Comparison of ENCODE assay signal across 1 cellular context in the genomic region with DNA sequence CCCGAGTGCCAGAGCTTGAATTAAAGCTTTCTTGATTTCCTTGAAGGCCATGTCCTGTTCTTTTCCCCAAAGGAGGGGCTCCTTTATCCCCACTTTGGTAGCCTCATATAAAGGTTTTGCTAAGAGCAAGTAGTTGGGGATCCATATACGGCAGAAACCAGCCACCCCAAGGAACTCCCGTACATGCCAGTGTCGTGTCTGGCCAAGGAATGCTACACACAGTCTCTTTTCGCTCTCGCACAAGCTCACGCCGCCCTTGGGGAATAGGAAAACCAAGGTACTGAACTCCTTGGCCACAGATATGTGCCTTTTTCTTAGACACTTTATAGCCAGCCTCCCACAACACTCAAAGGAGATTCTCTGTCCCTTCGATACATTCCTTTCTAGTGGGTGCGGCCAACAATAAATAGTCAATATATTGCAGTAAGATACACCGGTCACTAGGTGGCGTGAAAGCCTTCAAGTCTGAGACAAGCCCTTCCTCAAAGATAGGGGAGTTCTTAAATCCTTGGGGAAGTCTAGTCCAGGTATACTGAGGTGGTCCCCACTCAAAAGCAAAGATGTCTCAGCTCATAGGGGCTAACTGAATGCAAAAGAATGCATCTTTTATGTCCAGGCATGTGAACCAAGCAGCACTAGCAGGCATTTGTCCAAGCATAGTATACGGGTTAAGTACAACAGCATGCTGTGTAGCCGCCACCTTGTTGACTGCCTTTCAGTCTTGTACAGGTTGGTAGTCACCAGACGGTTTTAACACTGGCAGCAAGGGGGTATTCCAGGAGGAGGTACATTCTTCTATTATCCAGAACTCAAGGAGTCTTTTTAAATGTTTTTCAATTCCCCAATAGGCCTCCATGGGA.
TF ChIP-seq lines count a peak whose summit lies in the region.

No MANE protein-coding gene starts in this region.

TF ChIP-seq in H1, 55 proteins besides CTCF, POLR2A, EP300 and RAD21:
- no peak for TF ChIP-seq RFX5 (IDR thresholded peaks at IDR 0.05; ENCODE audit: borderline replicate concordance, low read depth, low read length)
- TF ChIP-seq TBP (IDR thresholded peaks at IDR 0.05; ENCODE audit: low read depth, low read length): no peak
- no peak for TF ChIP-seq CBX5 (IDR thresholded peaks at IDR 0.05; ENCODE audit: low read depth, low read length)
- TF ChIP-seq GTF2F1 (IDR thresholded peaks at IDR 0.05; ENCODE audit: borderline replicate concordance, low read depth, low read length): no peak
- TF ChIP-seq KDM4A (IDR thresholded peaks at IDR 0.05; ENCODE audit: low read depth, low read length, severe bottlenecking): no peak
- TF ChIP-seq NRF1 (IDR thresholded peaks at IDR 0.05; ENCODE audit: low read depth, low read length): no peak
- TF ChIP-seq POU5F1 (IDR thresholded peaks at IDR 0.05; ENCODE audit: low read depth, low read length): no peak
- TF ChIP-seq GABPA (IDR thresholded peaks at IDR 0.05; ENCODE audit: borderline replicate concordance, insufficient read depth, low read length): no peak
- TF ChIP-seq JUND (IDR thresholded peaks at IDR 0.05; ENCODE audit: low read length): no peak
- TF ChIP-seq, protein P1, sequence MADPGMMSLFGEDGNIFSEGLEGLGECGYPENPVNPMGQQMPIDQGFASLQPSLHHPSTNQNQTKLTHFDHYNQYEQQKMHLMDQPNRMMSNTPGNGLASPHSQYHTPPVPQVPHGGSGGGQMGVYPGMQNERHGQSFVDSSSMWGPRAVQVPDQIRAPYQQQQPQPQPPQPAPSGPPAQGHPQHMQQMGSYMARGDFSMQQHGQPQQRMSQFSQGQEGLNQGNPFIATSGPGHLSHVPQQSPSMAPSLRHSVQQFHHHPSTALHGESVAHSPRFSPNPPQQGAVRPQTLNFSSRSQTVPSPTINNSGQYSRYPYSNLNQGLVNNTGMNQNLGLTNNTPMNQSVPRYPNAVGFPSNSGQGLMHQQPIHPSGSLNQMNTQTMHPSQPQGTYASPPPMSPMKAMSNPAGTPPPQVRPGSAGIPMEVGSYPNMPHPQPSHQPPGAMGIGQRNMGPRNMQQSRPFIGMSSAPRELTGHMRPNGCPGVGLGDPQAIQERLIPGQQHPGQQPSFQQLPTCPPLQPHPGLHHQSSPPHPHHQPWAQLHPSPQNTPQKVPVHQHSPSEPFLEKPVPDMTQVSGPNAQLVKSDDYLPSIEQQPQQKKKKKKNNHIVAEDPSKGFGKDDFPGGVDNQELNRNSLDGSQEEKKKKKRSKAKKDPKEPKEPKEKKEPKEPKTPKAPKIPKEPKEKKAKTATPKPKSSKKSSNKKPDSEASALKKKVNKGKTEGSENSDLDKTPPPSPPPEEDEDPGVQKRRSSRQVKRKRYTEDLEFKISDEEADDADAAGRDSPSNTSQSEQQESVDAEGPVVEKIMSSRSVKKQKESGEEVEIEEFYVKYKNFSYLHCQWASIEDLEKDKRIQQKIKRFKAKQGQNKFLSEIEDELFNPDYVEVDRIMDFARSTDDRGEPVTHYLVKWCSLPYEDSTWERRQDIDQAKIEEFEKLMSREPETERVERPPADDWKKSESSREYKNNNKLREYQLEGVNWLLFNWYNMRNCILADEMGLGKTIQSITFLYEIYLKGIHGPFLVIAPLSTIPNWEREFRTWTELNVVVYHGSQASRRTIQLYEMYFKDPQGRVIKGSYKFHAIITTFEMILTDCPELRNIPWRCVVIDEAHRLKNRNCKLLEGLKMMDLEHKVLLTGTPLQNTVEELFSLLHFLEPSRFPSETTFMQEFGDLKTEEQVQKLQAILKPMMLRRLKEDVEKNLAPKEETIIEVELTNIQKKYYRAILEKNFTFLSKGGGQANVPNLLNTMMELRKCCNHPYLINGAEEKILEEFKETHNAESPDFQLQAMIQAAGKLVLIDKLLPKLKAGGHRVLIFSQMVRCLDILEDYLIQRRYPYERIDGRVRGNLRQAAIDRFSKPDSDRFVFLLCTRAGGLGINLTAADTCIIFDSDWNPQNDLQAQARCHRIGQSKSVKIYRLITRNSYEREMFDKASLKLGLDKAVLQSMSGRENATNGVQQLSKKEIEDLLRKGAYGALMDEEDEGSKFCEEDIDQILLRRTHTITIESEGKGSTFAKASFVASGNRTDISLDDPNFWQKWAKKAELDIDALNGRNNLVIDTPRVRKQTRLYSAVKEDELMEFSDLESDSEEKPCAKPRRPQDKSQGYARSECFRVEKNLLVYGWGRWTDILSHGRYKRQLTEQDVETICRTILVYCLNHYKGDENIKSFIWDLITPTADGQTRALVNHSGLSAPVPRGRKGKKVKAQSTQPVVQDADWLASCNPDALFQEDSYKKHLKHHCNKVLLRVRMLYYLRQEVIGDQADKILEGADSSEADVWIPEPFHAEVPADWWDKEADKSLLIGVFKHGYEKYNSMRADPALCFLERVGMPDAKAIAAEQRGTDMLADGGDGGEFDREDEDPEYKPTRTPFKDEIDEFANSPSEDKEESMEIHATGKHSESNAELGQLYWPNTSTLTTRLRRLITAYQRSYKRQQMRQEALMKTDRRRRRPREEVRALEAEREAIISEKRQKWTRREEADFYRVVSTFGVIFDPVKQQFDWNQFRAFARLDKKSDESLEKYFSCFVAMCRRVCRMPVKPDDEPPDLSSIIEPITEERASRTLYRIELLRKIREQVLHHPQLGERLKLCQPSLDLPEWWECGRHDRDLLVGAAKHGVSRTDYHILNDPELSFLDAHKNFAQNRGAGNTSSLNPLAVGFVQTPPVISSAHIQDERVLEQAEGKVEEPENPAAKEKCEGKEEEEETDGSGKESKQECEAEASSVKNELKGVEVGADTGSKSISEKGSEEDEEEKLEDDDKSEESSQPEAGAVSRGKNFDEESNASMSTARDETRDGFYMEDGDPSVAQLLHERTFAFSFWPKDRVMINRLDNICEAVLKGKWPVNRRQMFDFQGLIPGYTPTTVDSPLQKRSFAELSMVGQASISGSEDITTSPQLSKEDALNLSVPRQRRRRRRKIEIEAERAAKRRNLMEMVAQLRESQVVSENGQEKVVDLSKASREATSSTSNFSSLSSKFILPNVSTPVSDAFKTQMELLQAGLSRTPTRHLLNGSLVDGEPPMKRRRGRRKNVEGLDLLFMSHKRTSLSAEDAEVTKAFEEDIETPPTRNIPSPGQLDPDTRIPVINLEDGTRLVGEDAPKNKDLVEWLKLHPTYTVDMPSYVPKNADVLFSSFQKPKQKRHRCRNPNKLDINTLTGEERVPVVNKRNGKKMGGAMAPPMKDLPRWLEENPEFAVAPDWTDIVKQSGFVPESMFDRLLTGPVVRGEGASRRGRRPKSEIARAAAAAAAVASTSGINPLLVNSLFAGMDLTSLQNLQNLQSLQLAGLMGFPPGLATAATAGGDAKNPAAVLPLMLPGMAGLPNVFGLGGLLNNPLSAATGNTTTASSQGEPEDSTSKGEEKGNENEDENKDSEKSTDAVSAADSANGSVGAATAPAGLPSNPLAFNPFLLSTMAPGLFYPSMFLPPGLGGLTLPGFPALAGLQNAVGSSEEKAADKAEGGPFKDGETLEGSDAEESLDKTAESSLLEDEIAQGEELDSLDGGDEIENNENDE (IDR thresholded peaks at IDR 0.05; ENCODE audit: insufficient replicate concordance, low read length): no peak
- TF ChIP-seq BCL11A (IDR thresholded peaks at IDR 0.05; ENCODE audit: low read depth in 2 of 2, low read length in 2 of 2): no peak
- TF ChIP-seq SAP30 (IDR thresholded peaks at IDR 0.05; ENCODE audit: insufficient read depth, insufficient replicate concordance, low read length): no peak
- TF ChIP-seq MAFK (IDR thresholded peaks at IDR 0.05; ENCODE audit: low read depth, low read length): no peak
- no peak for TF ChIP-seq SIX5 (IDR thresholded peaks at IDR 0.05; ENCODE audit: low read depth, low read length)
- no peak for TF ChIP-seq KDM5A (IDR thresholded peaks at IDR 0.05; ENCODE audit: low read length)
- no peak for TF ChIP-seq KDM1A (IDR thresholded peaks at IDR 0.05; ENCODE audit: borderline replicate concordance, low read length)
- TF ChIP-seq TEAD4 (IDR thresholded peaks at IDR 0.05; ENCODE audit: low read depth, low read length): no peak
- no peak for TF ChIP-seq CEBPB (IDR thresholded peaks at IDR 0.05; ENCODE audit: low read depth, low read length)
- no peak for TF ChIP-seq CBX8 (IDR thresholded peaks at IDR 0.05; ENCODE audit: borderline replicate concordance, low read depth, low read length)
TF ChIP-seq in H1: peak in this region for 0.
